ENCODE assay signal across 1 cellular context in genomic region chrX:130878350-130879341, GRCh38.
TF ChIP-seq lines count a peak whose summit lies in the region.

No MANE protein-coding gene starts in this region.

TF ChIP-seq in SK-N-SH, 30 proteins besides CTCF, POLR2A, EP300 and RAD21 (continued from another document):
- TF ChIP-seq, protein P1, sequence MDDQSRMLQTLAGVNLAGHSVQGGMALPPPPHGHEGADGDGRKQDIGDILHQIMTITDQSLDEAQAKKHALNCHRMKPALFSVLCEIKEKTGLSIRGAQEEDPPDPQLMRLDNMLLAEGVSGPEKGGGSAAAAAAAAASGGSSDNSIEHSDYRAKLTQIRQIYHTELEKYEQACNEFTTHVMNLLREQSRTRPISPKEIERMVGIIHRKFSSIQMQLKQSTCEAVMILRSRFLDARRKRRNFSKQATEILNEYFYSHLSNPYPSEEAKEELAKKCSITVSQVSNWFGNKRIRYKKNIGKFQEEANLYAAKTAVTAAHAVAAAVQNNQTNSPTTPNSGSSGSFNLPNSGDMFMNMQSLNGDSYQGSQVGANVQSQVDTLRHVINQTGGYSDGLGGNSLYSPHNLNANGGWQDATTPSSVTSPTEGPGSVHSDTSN (IDR thresholded peaks at IDR 0.05), result no peak; the same call in 1 of the 2 replicates
- TF ChIP-seq GABPA (IDR thresholded peaks at IDR 0.05; ENCODE audit: low read depth) (no peak), GATA2 (CRISPR knock-in tag; IDR thresholded peaks at IDR 0.05) (no peak), RFX5 (IDR thresholded peaks at IDR 0.05; ENCODE audit: low read length) (no peak), FOXM1 (IDR thresholded peaks at IDR 0.05; ENCODE audit: low read depth) (no peak), EZH2phosphoT487 (IDR thresholded peaks at IDR 0.05; ENCODE audit: borderline replicate concordance, low read depth) (no peak), MEF2A (IDR thresholded peaks at IDR 0.05; ENCODE audit: borderline replicate concordance, low read depth) (no peak)
TF ChIP-seq in SK-N-SH: peak in this region for 7.
